Comparison of ENCODE assay signal across 16 cellular contexts in the genomic region with DNA sequence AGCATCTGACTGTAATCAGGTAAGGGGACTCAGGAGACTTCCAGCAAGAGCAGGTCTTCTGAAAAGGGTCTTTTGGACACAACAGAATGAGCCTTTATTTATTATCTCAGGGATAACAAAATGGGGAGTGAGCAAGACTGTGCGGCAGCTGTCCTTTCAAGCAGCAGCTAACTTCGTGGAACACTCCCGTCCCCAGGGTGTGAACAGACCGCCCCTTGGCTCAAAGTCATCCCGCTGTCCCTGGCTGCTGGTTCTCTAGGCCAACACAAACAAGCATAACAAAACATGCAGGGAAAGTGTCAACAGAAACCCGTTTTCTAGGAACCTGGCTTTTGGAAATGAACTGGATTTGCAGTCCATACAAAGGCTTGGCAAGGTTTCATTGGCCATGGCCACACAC.
"Had no signal": no experiment of that assay in that cellular context is flagged by ENCODE, and none has a peak within 500 bp of the region (broad histone marks: within the 10 kb centered on the region; RNA-seq: fewer than 3 reads in every experiment).

No MANE protein-coding gene starts in this region.

- ATAC-seq: activated CD4-positive, CD25-positive, alpha-beta regulatory T cell treated with anti-CD3 and anti-CD28 coated beads, Interleukin-2, amount 50 U/mL, for 24 hours; activated naive CD4-positive, alpha-beta T cell treated with anti-CD3 and anti-CD28 coated beads, Interleukin-2, amount 50 U/mL, for 72 hours; left lung; natural killer cell treated with Interleukin-12 subunit alpha and Interleukin-12 subunit beta and Interleukin-15 and Interleukin-18, amount 100 ng/mL, for 72 hours; stimulated activated naive CD8-positive, alpha-beta T cell treated with anti-CD3 and anti-CD28 coated beads, Interleukin-15, Interleukin-2, amounts not matched to agents 100 U/mL and 50 U/mL, for 24 hours had no signal

- H3K4me1 ChIP-seq: left lung had no signal

- H3K27ac ChIP-seq: brain microvascular endothelial cell, left lung, thoracic aorta had no signal

- H3K9me3 ChIP-seq: left lung, thoracic aorta had no signal

- DNase-seq: activated CD4-positive, alpha-beta T cell treated with anti-CD3 and anti-CD28 coated beads, Interleukin-2, amount 50 U/mL, for 4 hours; activated T-cell treated with anti-CD3 and anti-CD28 coated beads, Interleukin-2, amount 50 U/mL, for 1 hour; amniotic stem cell; brain microvascular endothelial cell; cerebellar nuclear complex; endodermal cell; erythroblast; left lung; mesenchymal stem cell; nucleus accumbens; stimulated activated CD4-positive, alpha-beta T cell treated with anti-CD3 and anti-CD28 coated beads, Interleukin-2, amount 100 ng/mL, for 48 hours; stimulated activated naive CD8-positive, alpha-beta T cell treated with anti-CD3 and anti-CD28 coated beads, Interleukin-15, Interleukin-2, amounts not matched to agents 100 U/mL and 50 U/mL, for 24 hours had no signal

- H3K36me3 ChIP-seq: brain microvascular endothelial cell, left lung, thoracic aorta had no signal

- H3K4me3 ChIP-seq: left lung, thoracic aorta had no signal

- H3K27me3 ChIP-seq: brain microvascular endothelial cell, left lung had no signal
